25 cellular contexts compared by ENCODE assay signal in genomic region chr7:30649717-30650116, GRCh38. TPM values are rescaled to one million over a fixed set of nuclear protein-coding genes. Genes with fewer than 3 reads are reported as not detected.
"Had no signal": no experiment of that assay in that cellular context is flagged by ENCODE, and none has a peak within 500 bp of the region (broad histone marks: within the 10 kb centered on the region; RNA-seq: fewer than 3 reads in every experiment).

No MANE protein-coding gene starts in this region.

- ATAC-seq: gastroesophageal sphincter; heart right ventricle; left ventricle myocardium superior; psoas muscle; sciatic nerve; stimulated activated naive B cell treated with anti-CD40 and anti-IgM and Interleukin-4, amounts not matched to agents 10 μg/mL and 1 μg/mL and 100 μg/mL, for 72 hours had no signal

- H3K9me3 Mint-ChIP-seq: activated CD4-positive, alpha-beta T cell treated with anti-CD3 and anti-CD28 coated beads, Interleukin-2, amount 10 ng/mL, durations not matched to agents 7 days and 5 days; dendritic cell treated with granulocyte-macrophage colony-stimulating factor and Interleukin-4, amounts not matched to agents 40 ng/mL and 50 ng/mL, for 4 days; neural crest cell; stimulated activated naive B cell treated with anti-CD40 and anti-IgM and Interleukin-4, amounts not matched to agents 10 μg/mL and 1 μg/mL and 100 μg/mL, for 72 hours had no signal

- H3K36me3 ChIP-seq: adrenal gland, breast epithelium, thyroid gland, uterus had no signal

- H3K27me3 ChIP-seq: adrenal gland, breast epithelium, esophagus muscularis mucosa, gastroesophageal sphincter, heart right ventricle, thyroid gland, uterus had no signal

- H3K4me1 ChIP-seq: adrenal gland, breast epithelium, esophagus muscularis mucosa, gastroesophageal sphincter, heart right ventricle, psoas muscle, thyroid gland, uterus had no signal

- H3K9me3 ChIP-seq: adrenal gland, breast epithelium, esophagus muscularis mucosa, gastroesophageal sphincter, heart right ventricle, psoas muscle, thyroid gland, uterus had no signal

- H3K27ac Mint-ChIP-seq: activated CD4-positive, alpha-beta T cell treated with anti-CD3 and anti-CD28 coated beads, Interleukin-2, amount 10 ng/mL, durations not matched to agents 7 days and 5 days; dendritic cell treated with granulocyte-macrophage colony-stimulating factor and Interleukin-4, amounts not matched to agents 40 ng/mL and 50 ng/mL, for 4 days; stimulated activated naive B cell treated with anti-CD40 and anti-IgM and Interleukin-4, amounts not matched to agents 10 μg/mL and 1 μg/mL and 100 μg/mL, for 72 hours had no signal

- H3K4me3 Mint-ChIP-seq: activated CD4-positive, alpha-beta T cell treated with anti-CD3 and anti-CD28 coated beads, Interleukin-2, amount 10 ng/mL, durations not matched to agents 7 days and 5 days; dendritic cell treated with granulocyte-macrophage colony-stimulating factor and Interleukin-4, amounts not matched to agents 40 ng/mL and 50 ng/mL, for 4 days; neural crest cell; stimulated activated naive B cell treated with anti-CD40 and anti-IgM and Interleukin-4, amounts not matched to agents 10 μg/mL and 1 μg/mL and 100 μg/mL, for 72 hours had no signal

- H3K4me1 Mint-ChIP-seq: activated CD4-positive, alpha-beta T cell treated with anti-CD3 and anti-CD28 coated beads, Interleukin-2, amount 10 ng/mL, durations not matched to agents 7 days and 5 days; neural crest cell had no signal

- DNase-seq: activated CD4-positive, alpha-beta T cell treated with anti-CD3 and anti-CD28 coated beads, Interleukin-2, amount 10 ng/mL, durations not matched to agents 7 days and 5 days; activated CD4-positive, CD25-positive, alpha-beta regulatory T cell; activated naive CD4-positive, alpha-beta T cell treated with anti-CD3 and anti-CD28 coated beads, Interleukin-2, amount 50 U/mL, for 16 hours; cerebellar nuclear complex; effector CD8-positive, alpha-beta T cell; heart right ventricle; left ventricle myocardium superior; psoas muscle; stimulated activated naive B cell treated with anti-CD40 and anti-IgM and Interleukin-4, amounts not matched to agents 10 μg/mL and 1 μg/mL and 100 μg/mL, for 72 hours; T-helper 1 cell; T1000; thyroid gland; uterus had no signal

- FAIRE-seq: astrocyte, endothelial cell of umbilical vein had no signal

- H3K4me3 ChIP-seq: adrenal gland, breast epithelium, esophagus muscularis mucosa, gastroesophageal sphincter, heart right ventricle, psoas muscle, thyroid gland, uterus had no signal

- H3K27me3 Mint-ChIP-seq: activated CD4-positive, alpha-beta T cell treated with anti-CD3 and anti-CD28 coated beads, Interleukin-2, amount 10 ng/mL, durations not matched to agents 7 days and 5 days; dendritic cell treated with granulocyte-macrophage colony-stimulating factor and Interleukin-4, amounts not matched to agents 40 ng/mL and 50 ng/mL, for 4 days; stimulated activated naive B cell treated with anti-CD40 and anti-IgM and Interleukin-4, amounts not matched to agents 10 μg/mL and 1 μg/mL and 100 μg/mL, for 72 hours had no signal

- H3K27ac ChIP-seq: adrenal gland, breast epithelium, esophagus muscularis mucosa, gastroesophageal sphincter, heart right ventricle, psoas muscle, thyroid gland, uterus had no signal

RNA-seq across cellular contexts. Expression of gene CRHR2, which starts 32.5 kb away (rescaled TPM):
- total RNA-seq: activated CD4-positive, alpha-beta T cell treated with anti-CD3 and anti-CD28 coated beads, Interleukin-2, amount 10 ng/mL, durations not matched to agents 7 days and 5 days; activated CD8-positive, alpha-beta memory T cell treated with anti-CD3 and anti-CD28 coated beads for 36 hours; astrocyte; endothelial cell of umbilical vein; mononuclear cell; neural crest cell; osteocyte had no signal
- polyA plus RNA-seq: endothelial cell of umbilical vein had no signal
